1 cellular context compared by ENCODE assay signal in genomic region chr2:189559579-189560272, GRCh38.
TF ChIP-seq lines count a peak whose summit lies in the region.

No MANE protein-coding gene starts in this region.

TF ChIP-seq in K562, 482 proteins besides CTCF, POLR2A, EP300 and RAD21 (continued from another document):
- TF ChIP-seq ZNF318 (IDR thresholded peaks at IDR 0.05; ENCODE audit: borderline replicate concordance in 1 of 2, low read depth in 1 of 2) = no peak
- TF ChIP-seq ILK (tag; IDR thresholded peaks at IDR 0.05; ENCODE audit: borderline replicate concordance, low read depth) = no peak
- TF ChIP-seq NR2C2 (CRISPR knock-in tag; IDR thresholded peaks at IDR 0.05) = no peak
- no peak for TF ChIP-seq NR2C2 (tag; IDR thresholded peaks at IDR 0.05)
- 0 out of 4 replicates have a peak, but pooled peaks of 1 of the 2 experiments have one; percentile 28 for TF ChIP-seq ETV6 (IDR thresholded peaks at IDR 0.05; ENCODE audit: borderline replicate concordance in 1 of 2, low read depth in 2 of 2, low read length in 1 of 2)
- no peak for TF ChIP-seq ETV6 (CRISPR knock-in tag; IDR thresholded peaks at IDR 0.05; ENCODE audit: borderline replicate concordance)
- no peak for TF ChIP-seq NFYB (IDR thresholded peaks at IDR 0.05; ENCODE audit: extremely low read depth, insufficient read length)
- TF ChIP-seq ZNF282 (CRISPR knock-in tag; IDR thresholded peaks at IDR 0.05) = no peak
- no peak for TF ChIP-seq ZNF217 (CRISPR knock-in tag; IDR thresholded peaks at IDR 0.05)
- TF ChIP-seq BMI1 (IDR thresholded peaks at IDR 0.05; ENCODE audit: low read length) = no peak
- TF ChIP-seq SPI1 (IDR thresholded peaks at IDR 0.05; ENCODE audit: borderline replicate concordance, low read depth, low read length) = peak; percentile 8; the same call in 1 of the 2 replicates
- 0 out of 2 replicates have a peak, but pooled peaks have one; percentile 28 for TF ChIP-seq POLR2AphosphoS5 (IDR thresholded peaks at IDR 0.05; ENCODE audit: control insufficient read depth, insufficient read depth, low read depth, low read length)
